Comparison of ENCODE assay signal across 1 cellular context in genomic region chr3:127589600-127590281, GRCh38.
TF ChIP-seq lines count a peak whose summit lies in the region.

No MANE protein-coding gene starts in this region.

TF ChIP-seq in HCT116, 20 proteins besides CTCF, POLR2A, EP300 and RAD21 (continued from another document):
- TF ChIP-seq POLR2AphosphoS5 (IDR thresholded peaks at IDR 0.05; ENCODE audit: low read depth, low read length), result no peak
- TF ChIP-seq EGR1 (IDR thresholded peaks at IDR 0.05; ENCODE audit: low read depth), result no peak
- no peak for TF ChIP-seq ZFX (IDR thresholded peaks at IDR 0.05)
- no peak for TF ChIP-seq ATF3 (IDR thresholded peaks at IDR 0.05)
